Comparison of ENCODE assay signal across 1 cellular context in the genomic region with DNA sequence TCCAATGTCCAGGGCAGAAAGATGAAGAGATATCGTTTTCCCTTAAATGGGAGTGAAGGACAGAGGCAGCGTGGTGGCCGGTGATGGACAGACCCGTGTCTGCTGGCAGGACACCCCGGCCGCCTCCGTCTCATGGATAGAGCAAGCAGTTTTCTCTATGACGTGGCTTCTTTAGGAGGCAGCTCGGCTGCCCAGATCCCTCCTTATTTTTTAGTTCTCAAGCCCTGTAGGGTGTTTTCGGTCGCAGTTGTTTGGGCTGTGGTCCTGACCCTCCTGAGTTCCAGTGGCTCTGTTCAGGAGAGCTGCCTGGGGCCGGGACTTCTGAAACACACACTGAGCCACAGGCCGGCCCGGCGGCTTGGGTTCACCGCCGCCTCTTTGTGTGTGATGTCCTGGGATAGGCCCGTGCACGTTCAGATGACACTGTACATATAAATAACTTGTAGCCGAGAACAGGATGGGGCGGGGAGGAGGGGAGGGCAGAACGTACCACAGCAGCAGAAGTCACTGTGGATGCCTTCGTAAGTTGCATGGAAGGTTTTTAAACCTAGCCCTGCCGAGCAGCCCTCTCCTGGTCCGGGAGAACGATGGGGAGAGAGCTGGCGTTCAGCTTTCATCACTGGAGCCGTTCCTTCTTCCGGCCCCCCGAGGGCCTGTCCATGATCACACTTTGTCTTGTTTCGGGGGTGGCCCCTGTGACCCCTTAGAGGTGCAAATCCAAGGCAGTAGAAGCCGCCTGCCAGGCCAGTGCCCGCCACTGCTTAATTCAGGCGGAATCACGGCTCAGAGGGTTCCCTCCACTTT.
TF ChIP-seq lines count a peak whose summit lies in the region.

No MANE protein-coding gene starts in this region.

TF ChIP-seq in GM23338, 12 proteins besides CTCF, POLR2A, EP300 and RAD21 (continued from another document):
- no peak for TF ChIP-seq ZNF462 (CRISPR knock-in tag; IDR thresholded peaks at IDR 0.05)
- TF ChIP-seq, protein P1, sequence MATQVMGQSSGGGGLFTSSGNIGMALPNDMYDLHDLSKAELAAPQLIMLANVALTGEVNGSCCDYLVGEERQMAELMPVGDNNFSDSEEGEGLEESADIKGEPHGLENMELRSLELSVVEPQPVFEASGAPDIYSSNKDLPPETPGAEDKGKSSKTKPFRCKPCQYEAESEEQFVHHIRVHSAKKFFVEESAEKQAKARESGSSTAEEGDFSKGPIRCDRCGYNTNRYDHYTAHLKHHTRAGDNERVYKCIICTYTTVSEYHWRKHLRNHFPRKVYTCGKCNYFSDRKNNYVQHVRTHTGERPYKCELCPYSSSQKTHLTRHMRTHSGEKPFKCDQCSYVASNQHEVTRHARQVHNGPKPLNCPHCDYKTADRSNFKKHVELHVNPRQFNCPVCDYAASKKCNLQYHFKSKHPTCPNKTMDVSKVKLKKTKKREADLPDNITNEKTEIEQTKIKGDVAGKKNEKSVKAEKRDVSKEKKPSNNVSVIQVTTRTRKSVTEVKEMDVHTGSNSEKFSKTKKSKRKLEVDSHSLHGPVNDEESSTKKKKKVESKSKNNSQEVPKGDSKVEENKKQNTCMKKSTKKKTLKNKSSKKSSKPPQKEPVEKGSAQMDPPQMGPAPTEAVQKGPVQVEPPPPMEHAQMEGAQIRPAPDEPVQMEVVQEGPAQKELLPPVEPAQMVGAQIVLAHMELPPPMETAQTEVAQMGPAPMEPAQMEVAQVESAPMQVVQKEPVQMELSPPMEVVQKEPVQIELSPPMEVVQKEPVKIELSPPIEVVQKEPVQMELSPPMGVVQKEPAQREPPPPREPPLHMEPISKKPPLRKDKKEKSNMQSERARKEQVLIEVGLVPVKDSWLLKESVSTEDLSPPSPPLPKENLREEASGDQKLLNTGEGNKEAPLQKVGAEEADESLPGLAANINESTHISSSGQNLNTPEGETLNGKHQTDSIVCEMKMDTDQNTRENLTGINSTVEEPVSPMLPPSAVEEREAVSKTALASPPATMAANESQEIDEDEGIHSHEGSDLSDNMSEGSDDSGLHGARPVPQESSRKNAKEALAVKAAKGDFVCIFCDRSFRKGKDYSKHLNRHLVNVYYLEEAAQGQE (IDR thresholded peaks at IDR 0.05; ENCODE audit: unreplicated experiment) = no peak
- no peak for TF ChIP-seq JUNB (IDR thresholded peaks at IDR 0.05; ENCODE audit: unreplicated experiment)
- TF ChIP-seq STAT1 (IDR thresholded peaks at IDR 0.05; ENCODE audit: unreplicated experiment) = no peak
- TF ChIP-seq NANOG (IDR thresholded peaks at IDR 0.05; ENCODE audit: borderline replicate concordance) = no peak
- no peak for TF ChIP-seq POLR2AphosphoS5 (IDR thresholded peaks at IDR 0.05; ENCODE audit: low read depth)
TF ChIP-seq in GM23338: peak in this region for 0.
